In genomic region chr2:54149623-54150501, GRCh38 we compare ENCODE assay signal across 23 cellular contexts. TPM values are rescaled to one million over a fixed set of nuclear protein-coding genes. Genes with fewer than 3 reads are reported as not detected.
A peak's percentile ranks its signal among the peaks of the same experiment; 100 is the strongest.
DNase-seq lines count a peak whose midpoint lies in the region; ATAC-seq, FAIRE-seq and TF ChIP-seq lines count a peak whose summit lies in the region.
"Had no signal": no experiment of that assay in that cellular context is flagged by ENCODE, and none has a peak within 500 bp of the region (broad histone marks: within the 10 kb centered on the region; RNA-seq: fewer than 3 reads in every experiment).

No MANE protein-coding gene starts in this region.

- no peak overlapping the region for H3K27ac ChIP-seq in substantia nigra (ENCODE audit: low read depth, low read length, poor library complexity, severe bottlenecking)
- H3K27ac ChIP-seq: prostate gland had no signal

- POLR2A ChIA-PET in AG04449 (lab: Yijun Ruan, JAX) = no interaction called here

- H3K36me3 Mint-ChIP-seq in activated T-helper 17 cell treated with anti-CD3 and anti-CD28 coated beads, Interleukin-2, amount 50 U/mL, for 72 hours (ENCODE audit: low read depth) = peaks cover 6% of the 10 kb centered on the region
- H3K36me3 Mint-ChIP-seq: type B pancreatic cell had no signal

- no peak overlapping the region for H3K27ac Mint-ChIP-seq in activated T-helper 17 cell treated with anti-CD3 and anti-CD28 coated beads, Interleukin-2, amount 50 U/mL, for 72 hours
- H3K27ac Mint-ChIP-seq: activated naive CD8-positive, alpha-beta T cell; activated T-cell treated with anti-CD3 and anti-CD28 coated beads, Interleukin-2, amount 50 U/mL, for 72 hours; brain; mesothelial cell of epicardium; stimulated activated naive CD8-positive, alpha-beta T cell treated with anti-CD3 and anti-CD28 coated beads, Interleukin-15, amount 100 ng/mL, for 72 hours; type B pancreatic cell had no signal

- TF ChIP-seq CTCF in AG04449 (IDR thresholded peaks at IDR 0.05; ENCODE audit: insufficient read depth, low read length, missing control alignments) (no peak), bronchial epithelial cell (IDR thresholded peaks at IDR 0.05; ENCODE audit: insufficient read depth, low read length, severe bottlenecking) (no peak), fibroblast of villous mesenchyme (IDR thresholded peaks at IDR 0.05; ENCODE audit: insufficient read depth, low read depth, low read length) (no peak)

- H3K4me3 ChIP-seq in AG04449 (ENCODE audit: low read depth, low read length) = no peak overlapping the region
- H3K4me3 ChIP-seq in bronchial epithelial cell (ENCODE audit: low read depth, low read length) = no peak overlapping the region
- H3K4me3 ChIP-seq in fibroblast of villous mesenchyme (ENCODE audit: low read depth, low read length) = no peak overlapping the region
- H3K4me3 ChIP-seq: prostate gland had no signal

- H3K4me1 Mint-ChIP-seq in activated T-helper 17 cell treated with anti-CD3 and anti-CD28 coated beads, Interleukin-2, amount 50 U/mL, for 72 hours = no peaks in the 10 kb centered on the region
- H3K4me1 Mint-ChIP-seq: brain; mesothelial cell of epicardium; stimulated activated naive CD8-positive, alpha-beta T cell treated with anti-CD3 and anti-CD28 coated beads, Interleukin-15, amount 100 ng/mL, for 72 hours had no signal

- H3K36me3 ChIP-seq in bronchial epithelial cell (ENCODE audit: control insufficient read depth, insufficient read depth, low read length) = no peaks in the 10 kb centered on the region
- H3K36me3 ChIP-seq: BE2C, prostate gland had no signal

- no peaks in the 10 kb centered on the region for H3K9me3 Mint-ChIP-seq in activated T-helper 17 cell treated with anti-CD3 and anti-CD28 coated beads, Interleukin-2, amount 50 U/mL, for 72 hours
- H3K9me3 Mint-ChIP-seq: activated T-cell treated with anti-CD3 and anti-CD28 coated beads, Interleukin-2, amount 50 U/mL, for 72 hours; stimulated activated naive CD8-positive, alpha-beta T cell treated with anti-CD3 and anti-CD28 coated beads, Interleukin-15, amount 100 ng/mL, for 72 hours; type B pancreatic cell had no signal

- H3K4me3 Mint-ChIP-seq in activated T-helper 17 cell treated with anti-CD3 and anti-CD28 coated beads, Interleukin-2, amount 50 U/mL, for 72 hours = no peak overlapping the region
- H3K4me3 Mint-ChIP-seq: activated naive CD8-positive, alpha-beta T cell; activated T-cell treated with anti-CD3 and anti-CD28 coated beads, Interleukin-2, amount 50 U/mL, for 72 hours; brain; mesothelial cell of epicardium; stimulated activated naive CD8-positive, alpha-beta T cell treated with anti-CD3 and anti-CD28 coated beads, Interleukin-15, amount 100 ng/mL, for 72 hours; type B pancreatic cell had no signal

- FAIRE-seq in bronchial epithelial cell (lab: Jason Lieb, UNC) = no peak
- FAIRE-seq: TTC549 had no signal

- CTCF ChIA-PET in AG04449 (lab: Yijun Ruan, JAX) = interaction anchor here (0.8 to 4.5 kb wide), 2 partner anchors 11 to 554 kb away, joined by 3 to 33 read pairs; no protein-coding TSS in a partner anchor

- no peaks in the 10 kb centered on the region for H3K27me3 ChIP-seq in bronchial epithelial cell (ENCODE audit: control insufficient read depth, insufficient read depth, low read length)
- H3K27me3 ChIP-seq: BE2C had no signal

- no peaks in the 10 kb centered on the region for H3K27me3 Mint-ChIP-seq in activated T-helper 17 cell treated with anti-CD3 and anti-CD28 coated beads, Interleukin-2, amount 50 U/mL, for 72 hours
- H3K27me3 Mint-ChIP-seq: activated naive CD8-positive, alpha-beta T cell; brain; stimulated activated naive CD8-positive, alpha-beta T cell treated with anti-CD3 and anti-CD28 coated beads, Interleukin-15, amount 100 ng/mL, for 72 hours; type B pancreatic cell had no signal

- no peak for ATAC-seq in activated T-helper 17 cell treated with anti-CD3 and anti-CD28 coated beads, Interleukin-2, amount 50 U/mL, for 72 hours (replicated peaks)
- ATAC-seq: activated T-cell treated with anti-CD3 and anti-CD28 coated beads, Interleukin-2, amount 50 U/mL, for 72 hours; left cardiac atrium; stimulated activated naive CD8-positive, alpha-beta T cell treated with anti-CD3 and anti-CD28 coated beads, Interleukin-15, amount 100 ng/mL, for 72 hours had no signal

- peak; percentile 46 for DNase-seq in AG04449 (ENCODE audit: low read depth, low spot score)
- DNase-seq in EH (ENCODE audit: low read depth) = peak; percentile 42
- DNase-seq in bronchial epithelial cell (ENCODE audit: low read depth) = peak; percentile 19
- DNase-seq in fibroblast of villous mesenchyme (ENCODE audit: low read depth) = peak; percentile 53
- DNase-seq in hypothalamus (lab: John Stamatoyannopoulos, UW) = no peak
- DNase-seq in NCI-H1105 (lab: John Stamatoyannopoulos, UW) = no peak
- DNase-seq in substantia nigra (lab: John Stamatoyannopoulos, UW) = no peak
- DNase-seq: activated T-cell treated with anti-CD3 and anti-CD28 coated beads, Interleukin-2, amount 50 U/mL, for 72 hours; BE2C; Caco-2; Kasumi-1; left cardiac atrium; NCI-H1092 treated with DMSO at 0.1 percent for 48 hours; NCI-H2081 treated with DMSO at 0.1 percent for 48 hours; stimulated activated CD4-positive, alpha-beta T cell treated with anti-CD3 and anti-CD28 coated beads, Interleukin-4, amount 100 ng/mL, for 24 hours; stimulated activated naive CD8-positive, alpha-beta T cell treated with anti-CD3 and anti-CD28 coated beads, Interleukin-15, amount 100 ng/mL, for 72 hours had no signal

RNA-seq across cellular contexts. Expression of gene ACYP2, which starts 34.4 kb away (rescaled TPM):
- total RNA-seq in bronchial epithelial cell (9.0 and 25.9 TPM in 2 replicates), fibroblast of villous mesenchyme (7.4 and 16.0 TPM in 2 replicates)
- 1 to 10 TPM; 7.2 to 9.7 TPM for total RNA-seq in activated T-helper 17 cell treated with anti-CD3 and anti-CD28 coated beads, Interleukin-2, amount 50 U/mL, for 72 hours

Comparison
In these comparisons a context has a peak if more than half of its experiments do, and no peak if none do; other contexts are left out.
1. DNase-seq: peak in AG04449 (single experiment), EH (single experiment), bronchial epithelial cell (single experiment) and fibroblast of villous mesenchyme (single experiment); none in hypothalamus (0 of 51), NCI-H1105 (single experiment) and substantia nigra (0 of 49).